Comparison of ENCODE assay signal across 11 cellular contexts in the genomic region with DNA sequence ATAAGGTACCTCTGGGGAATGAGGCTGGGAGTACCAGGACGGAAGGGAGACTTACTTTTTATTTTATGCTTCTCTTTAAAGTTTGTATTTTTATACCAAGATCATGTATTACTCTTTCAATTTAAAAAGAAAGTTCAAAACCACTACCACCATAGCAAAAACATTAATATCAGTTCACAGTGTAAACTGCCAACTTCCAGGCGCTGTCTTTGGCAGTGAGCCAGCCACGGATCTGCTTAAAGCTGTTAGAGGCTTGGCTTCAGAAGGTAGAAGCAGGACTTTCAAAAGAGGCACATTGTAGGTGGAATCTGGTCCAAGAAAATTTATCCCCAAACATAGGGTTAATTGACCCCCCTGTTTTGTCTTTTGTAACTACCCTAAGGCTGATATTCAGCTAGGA.
A peak's percentile ranks its signal among the peaks of the same experiment; 100 is the strongest.
DNase-seq lines count a peak whose midpoint lies in the region; ATAC-seq, FAIRE-seq and TF ChIP-seq lines count a peak whose summit lies in the region.
"Had no signal": no experiment of that assay in that cellular context is flagged by ENCODE, and none has a peak within 500 bp of the region (broad histone marks: within the 10 kb centered on the region; RNA-seq: fewer than 3 reads in every experiment).

No MANE protein-coding gene starts in this region.

- no peak for TF ChIP-seq CTCF in pancreas (IDR thresholded peaks at IDR 0.05)

- H3K27me3 ChIP-seq in pancreas = no peaks in the 10 kb centered on the region

- no peak overlapping the region for H3K4me3 ChIP-seq in pancreas
- H3K4me3 ChIP-seq: GM23338 had no signal

- H3K9me3 ChIP-seq in pancreas = no peaks in the 10 kb centered on the region

- no peak overlapping the region for H3K27ac ChIP-seq in pancreas
- H3K27ac ChIP-seq: parathyroid adenoma had no signal

- peaks cover 0 to 4% (median 0%) of the 10 kb centered on the region in 3 donors for H3K4me1 ChIP-seq in pancreas
- H3K4me1 ChIP-seq: parathyroid adenoma had no signal

- peak in 3 of 4 donors; percentile 44 to 56 (median 52) for ATAC-seq in pancreas
- ATAC-seq: GM23338, left lobe of liver had no signal

- no peaks in the 10 kb centered on the region for H3K36me3 ChIP-seq in pancreas

- intact Hi-C loops in pancreas (cut with DNase I) = no loop called here

- 8 to 16% methylated on average over 3 of the region's 3 CpGs for WGBS in pancreas, 2 donors

- DNase-seq in HT-29 (ENCODE audit: low spot score) = peak; percentile 37
- DNase-seq in NCI-H2171 (lab: John Stamatoyannopoulos, UW) = peak; percentile 61
- DNase-seq in cerebellar cortex (ENCODE audit: low spot score) = peak; percentile 7
- DNase-seq in pancreas = peak; percentile 43 to 93 (median 70)
- DNase-seq in HTR-8/SVneo (ENCODE audit: insufficient read length, low spot score) = no peak
- no peak for DNase-seq in stimulated activated naive CD4-positive, alpha-beta T cell treated with Interleukin-2 at 50 U/mL for 16 hours (lab: John Stamatoyannopoulos, UW)
- no peak for DNase-seq in LoVo (ENCODE audit: low spot score)
- DNase-seq: MM.1S had no signal

- FAIRE-seq in pancreas (lab: Jason Lieb, UNC) (no peak), HTR-8/SVneo (lab: Jason Lieb, UNC) (no peak)

Comparison
In these comparisons a context has a peak if more than half of its experiments do, and no peak if none do; other contexts are left out.
1. DNase-seq: peak in HT-29 (single experiment), NCI-H2171 (single experiment), cerebellar cortex (single experiment) and pancreas (6 of 6); none in HTR-8/SVneo (single experiment), stimulated activated naive CD4-positive, alpha-beta T cell treated with Interleukin-2 at 50 U/mL for 16 hours (single experiment) and LoVo (single experiment).